18 cellular contexts compared by ENCODE assay signal in genomic region chr1:41592451-41593125, GRCh38.
DNase-seq lines count a peak whose midpoint lies in the region; ATAC-seq and TF ChIP-seq lines count a peak whose summit lies in the region.
"Had no signal": no experiment of that assay in that cellular context is flagged by ENCODE, and none has a peak within 500 bp of the region (broad histone marks: within the 10 kb centered on the region; RNA-seq: fewer than 3 reads in every experiment).

No MANE protein-coding gene starts in this region.

- H3K27me3 ChIP-seq in vagina: no peaks in the 10 kb centered on the region
- no peaks in the 10 kb centered on the region for H3K27me3 ChIP-seq in ovary
- H3K27me3 ChIP-seq: BLaER1 had no signal

- TF ChIP-seq POLR2A in vagina (IDR thresholded peaks at IDR 0.05) (no peak), ovary (IDR thresholded peaks at IDR 0.05) (no peak)

- peak; percentile 25 for DNase-seq in activated T-cell treated with anti-CD3 and anti-CD28 coated beads, Interleukin-2, amount 50 U/mL, for 24 hours
- DNase-seq in activated T-cell treated with anti-CD3 and anti-CD28 coated beads, Interleukin-2, amount 50 U/mL, for 4 hours: no peak
- no peak for DNase-seq in T-helper 17 cell
- DNase-seq in mesenteric fat pad (ENCODE audit: low spot score): peak; percentile 68
- peak; percentile 58 to 82 for DNase-seq in vagina (ENCODE audit: extremely low spot score in 2 of 2)
- DNase-seq in type B pancreatic cell (ENCODE audit: extremely low spot score, unreplicated experiment): no peak
- DNase-seq in ovary: no peak
- DNase-seq: 8988T; CD4-positive, alpha-beta memory T cell; DMS79 treated with DMSO at 0.1 percent for 48 hours; GF-D8; GOT3; H7; HFFc6 had no signal

- no peak overlapping the region for H3K27ac ChIP-seq in vagina
- no peak overlapping the region for H3K27ac ChIP-seq in ovary
- H3K27ac ChIP-seq: BLaER1, HL-60 had no signal

- H3K4me1 Mint-ChIP-seq in activated T-cell treated with anti-CD3 and anti-CD28 coated beads, Interleukin-2, amount 50 U/mL, for 24 hours (ENCODE audit: low read depth): peaks cover 29% of the 10 kb centered on the region
- peaks cover 17% of the 10 kb centered on the region for H3K4me1 Mint-ChIP-seq in activated T-cell treated with anti-CD3 and anti-CD28 coated beads, Interleukin-2, amount 50 U/mL, for 4 hours (ENCODE audit: low read depth)
- H3K4me1 Mint-ChIP-seq in T-helper 17 cell (peaks cover 10% of the 10 kb centered on the region), type B pancreatic cell (ENCODE audit: unreplicated experiment) (peaks cover 5% of the 10 kb centered on the region)

- WGBS in ovary, 3 donors: 87 to 91% (median 87%) methylated on average over 5 of the region's 5 CpGs

- H3K4me1 ChIP-seq in vagina (no peaks in the 10 kb centered on the region), ovary (ENCODE audit: insufficient read depth) (no peaks in the 10 kb centered on the region)
- H3K4me1 ChIP-seq: BLaER1 had no signal

- no peak for TF ChIP-seq EP300 in ovary (IDR thresholded peaks at IDR 0.05)

- H3K36me3 ChIP-seq in vagina (no peaks in the 10 kb centered on the region), ovary (no peaks in the 10 kb centered on the region)
- H3K36me3 ChIP-seq: BLaER1 had no signal

- H3K36me3 Mint-ChIP-seq in activated T-cell treated with anti-CD3 and anti-CD28 coated beads, Interleukin-2, amount 50 U/mL, for 24 hours (ENCODE audit: low read depth): peaks cover 91% of the 10 kb centered on the region
- H3K36me3 Mint-ChIP-seq in activated T-cell treated with anti-CD3 and anti-CD28 coated beads, Interleukin-2, amount 50 U/mL, for 4 hours (ENCODE audit: insufficient read depth): peaks cover 29% of the 10 kb centered on the region
- H3K36me3 Mint-ChIP-seq in T-helper 17 cell (ENCODE audit: low read depth) (no peaks in the 10 kb centered on the region), type B pancreatic cell (no peaks in the 10 kb centered on the region)

- H3K27me3 Mint-ChIP-seq in activated T-cell treated with anti-CD3 and anti-CD28 coated beads, Interleukin-2, amount 50 U/mL, for 24 hours: no peaks in the 10 kb centered on the region
- no peaks in the 10 kb centered on the region for H3K27me3 Mint-ChIP-seq in activated T-cell treated with anti-CD3 and anti-CD28 coated beads, Interleukin-2, amount 50 U/mL, for 4 hours (ENCODE audit: low read depth)
- H3K27me3 Mint-ChIP-seq in T-helper 17 cell (no peaks in the 10 kb centered on the region), type B pancreatic cell (no peaks in the 10 kb centered on the region)
- H3K27me3 Mint-ChIP-seq: CD4-positive, alpha-beta memory T cell had no signal

- no peak overlapping the region for H3K4me3 Mint-ChIP-seq in activated T-cell treated with anti-CD3 and anti-CD28 coated beads, Interleukin-2, amount 50 U/mL, for 24 hours
- H3K4me3 Mint-ChIP-seq in activated T-cell treated with anti-CD3 and anti-CD28 coated beads, Interleukin-2, amount 50 U/mL, for 4 hours: no peak overlapping the region
- H3K4me3 Mint-ChIP-seq in T-helper 17 cell (no peak overlapping the region), type B pancreatic cell (no peak overlapping the region)
- H3K4me3 Mint-ChIP-seq: CD14-positive monocyte; CD4-positive, alpha-beta memory T cell; HFFc6 had no signal

- no peaks in the 10 kb centered on the region for H3K9me3 Mint-ChIP-seq in activated T-cell treated with anti-CD3 and anti-CD28 coated beads, Interleukin-2, amount 50 U/mL, for 24 hours
- no peaks in the 10 kb centered on the region for H3K9me3 Mint-ChIP-seq in activated T-cell treated with anti-CD3 and anti-CD28 coated beads, Interleukin-2, amount 50 U/mL, for 4 hours
- no peaks in the 10 kb centered on the region for H3K9me3 Mint-ChIP-seq in type B pancreatic cell
- H3K9me3 Mint-ChIP-seq: HFFc6 had no signal

- H3K9me3 ChIP-seq in T-helper 17 cell (ENCODE audit: control insufficient read depth, low read length, poor library complexity, severe bottlenecking): no peaks in the 10 kb centered on the region
- H3K9me3 ChIP-seq in vagina: no peaks in the 10 kb centered on the region
- no peaks in the 10 kb centered on the region for H3K9me3 ChIP-seq in ovary

- H3K27ac Mint-ChIP-seq in activated T-cell treated with anti-CD3 and anti-CD28 coated beads, Interleukin-2, amount 50 U/mL, for 24 hours: peak overlapping the region; percentile 74
- H3K27ac Mint-ChIP-seq in T-helper 17 cell (peak overlapping the region; percentile 14), type B pancreatic cell (no peak overlapping the region)
- H3K27ac Mint-ChIP-seq: HFFc6 had no signal

- TF ChIP-seq CTCF in vagina (IDR thresholded peaks at IDR 0.05) (no peak), type B pancreatic cell (conservative IDR thresholded peaks at IDR 0.05) (no peak), ovary (IDR thresholded peaks at IDR 0.05) (no peak)

- H3K4me3 ChIP-seq in vagina (no peak overlapping the region), ovary (no peak overlapping the region)
- H3K4me3 ChIP-seq: BLaER1 had no signal

- intact Hi-C loops in vagina (cut with DNase I) (no loop called here), ovary (cut with DNase I) (no loop called here)

- ATAC-seq in activated T-cell treated with anti-CD3 and anti-CD28 coated beads, Interleukin-2, amount 50 U/mL, for 4 hours: no peak
- no peak for ATAC-seq in T-helper 17 cell
- ATAC-seq: HCT116 had no signal

Comparison
In these comparisons a context has a peak if more than half of its experiments do, and no peak if none do; other contexts are left out.
1. DNase-seq: peak in activated T-cell treated with anti-CD3 and anti-CD28 coated beads, Interleukin-2, amount 50 U/mL, for 24 hours (single experiment), mesenteric fat pad (single experiment) and vagina (2 of 2); none in activated T-cell treated with anti-CD3 and anti-CD28 coated beads, Interleukin-2, amount 50 U/mL, for 4 hours (single experiment), T-helper 17 cell (0 of 3), type B pancreatic cell (single experiment) and ovary (0 of 5).